In the genomic region with DNA sequence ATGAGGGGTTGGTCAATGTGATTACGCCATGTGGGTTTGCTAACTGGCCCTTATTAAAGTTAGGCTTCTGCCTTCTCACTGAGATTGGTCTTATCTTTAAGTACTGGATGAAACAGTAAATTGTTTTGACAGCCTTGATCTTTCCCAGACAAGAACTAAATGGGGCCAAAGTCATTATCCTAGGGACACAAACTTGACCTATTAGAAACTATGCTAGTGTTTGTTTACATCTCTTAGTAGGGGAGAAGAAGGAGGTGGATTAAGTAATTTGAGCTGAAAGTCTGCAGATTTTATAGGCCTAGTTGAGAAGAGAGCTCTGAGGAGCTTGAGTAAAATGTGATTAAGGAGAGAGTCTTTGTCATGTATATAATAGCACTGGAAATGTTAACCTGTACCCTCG, we compare ENCODE assay signal across 24 cellular contexts.
"Had no signal": no experiment of that assay in that cellular context is flagged by ENCODE, and none has a peak within 500 bp of the region (broad histone marks: within the 10 kb centered on the region; RNA-seq: fewer than 3 reads in every experiment).

No MANE protein-coding gene starts in this region.

- H3K27me3 ChIP-seq: body of pancreas, heart right ventricle, sigmoid colon, transverse colon had no signal

- H3K36me3 ChIP-seq: heart right ventricle, lower lobe of right lung, sigmoid colon, transverse colon had no signal

- H3K9me3 ChIP-seq: body of pancreas, lower lobe of right lung, sigmoid colon, transverse colon had no signal

- ATAC-seq: activated T-cell treated with anti-CD3 and anti-CD28 coated beads, Interleukin-2, amount 50 U/mL, for 72 hours; body of pancreas; heart right ventricle; left cardiac atrium; lower lobe of right lung; naive thymus-derived CD8-positive, alpha-beta T cell; stimulated activated memory B cell treated with anti-CD40 and anti-IgM and Interleukin-4, amounts not matched to agents 10 μg/mL and 1 μg/mL and 100 μg/mL, for 72 hours had no signal

- DNase-seq: activated CD4-positive, alpha-beta memory T cell treated with anti-CD3 and anti-CD28 coated beads for 36 hours; activated CD4-positive, alpha-beta T cell treated with anti-CD3 and anti-CD28 coated beads for 48 hours; activated effector memory CD4-positive, alpha-beta T cell treated with Interleukin-2 at 50 U/mL for 16 hours; activated naive CD4-positive, alpha-beta T cell treated with anti-CD3 and anti-CD28 coated beads, Interleukin-2, amount 10 ng/mL, durations not matched to agents 7 days and 5 days; activated T-cell treated with anti-CD3 and anti-CD28 coated beads, Interleukin-2, amount 50 U/mL, for 72 hours; anterior cingulate cortex; body of pancreas; foreskin fibroblast; heart right ventricle; islet precursor cell; left cardiac atrium; lower lobe of right lung; naive thymus-derived CD8-positive, alpha-beta T cell; retina; sigmoid colon; stimulated activated CD4-positive, alpha-beta T cell treated with anti-CD3 and anti-CD28 coated beads, Interleukin-15, amount 100 ng/mL, for 24 hours; transverse colon had no signal

- H3K4me2 ChIP-seq: smooth muscle cell had no signal

- H3K27ac ChIP-seq: body of pancreas, epithelial cell of prostate, heart right ventricle, lower lobe of right lung, sigmoid colon, transverse colon had no signal

- H3K9me3 Mint-ChIP-seq: activated naive CD4-positive, alpha-beta T cell treated with anti-CD3 and anti-CD28 coated beads, Interleukin-2, amount 10 ng/mL, durations not matched to agents 7 days and 5 days; activated T-cell treated with anti-CD3 and anti-CD28 coated beads, Interleukin-2, amount 50 U/mL, for 72 hours had no signal

- H3K4me1 Mint-ChIP-seq: activated naive CD4-positive, alpha-beta T cell treated with anti-CD3 and anti-CD28 coated beads, Interleukin-2, amount 10 ng/mL, durations not matched to agents 7 days and 5 days; naive thymus-derived CD8-positive, alpha-beta T cell; stimulated activated memory B cell treated with anti-CD40 and anti-IgM and Interleukin-4, amounts not matched to agents 10 μg/mL and 1 μg/mL and 100 μg/mL, for 72 hours had no signal

- H3K36me3 Mint-ChIP-seq: activated CD4-positive, alpha-beta memory T cell treated with anti-CD3 and anti-CD28 coated beads for 36 hours; activated naive CD4-positive, alpha-beta T cell treated with anti-CD3 and anti-CD28 coated beads, Interleukin-2, amount 10 ng/mL, durations not matched to agents 7 days and 5 days; naive thymus-derived CD8-positive, alpha-beta T cell; stimulated activated memory B cell treated with anti-CD40 and anti-IgM and Interleukin-4, amounts not matched to agents 10 μg/mL and 1 μg/mL and 100 μg/mL, for 72 hours had no signal

- FAIRE-seq: colon, urothelium cell line had no signal

- H3K4me3 Mint-ChIP-seq: activated CD4-positive, alpha-beta memory T cell treated with anti-CD3 and anti-CD28 coated beads for 36 hours; activated naive CD4-positive, alpha-beta T cell treated with anti-CD3 and anti-CD28 coated beads, Interleukin-2, amount 10 ng/mL, durations not matched to agents 7 days and 5 days; activated T-cell treated with anti-CD3 and anti-CD28 coated beads, Interleukin-2, amount 50 U/mL, for 72 hours; naive thymus-derived CD8-positive, alpha-beta T cell; stimulated activated memory B cell treated with anti-CD40 and anti-IgM and Interleukin-4, amounts not matched to agents 10 μg/mL and 1 μg/mL and 100 μg/mL, for 72 hours; T-helper 1 cell treated with Interleukin-12 subunit alpha and Interleukin-12 subunit beta and Interleukin-4 antibody, amounts not matched to agents 30 μg/mL and 1 μg/mL, for 36 hours had no signal

- H3K27ac Mint-ChIP-seq: activated CD4-positive, alpha-beta memory T cell treated with anti-CD3 and anti-CD28 coated beads for 36 hours; activated naive CD4-positive, alpha-beta T cell treated with anti-CD3 and anti-CD28 coated beads, Interleukin-2, amount 10 ng/mL, durations not matched to agents 7 days and 5 days; activated T-cell treated with anti-CD3 and anti-CD28 coated beads, Interleukin-2, amount 50 U/mL, for 72 hours; naive thymus-derived CD8-positive, alpha-beta T cell; progenitor cell of endocrine pancreas; stimulated activated memory B cell treated with anti-CD40 and anti-IgM and Interleukin-4, amounts not matched to agents 10 μg/mL and 1 μg/mL and 100 μg/mL, for 72 hours; T-helper 1 cell treated with Interleukin-12 subunit alpha and Interleukin-12 subunit beta and Interleukin-4 antibody, amounts not matched to agents 30 μg/mL and 1 μg/mL, for 36 hours had no signal

- H3K27me3 Mint-ChIP-seq: activated CD4-positive, alpha-beta memory T cell treated with anti-CD3 and anti-CD28 coated beads for 36 hours; activated naive CD4-positive, alpha-beta T cell treated with anti-CD3 and anti-CD28 coated beads, Interleukin-2, amount 10 ng/mL, durations not matched to agents 7 days and 5 days; naive thymus-derived CD8-positive, alpha-beta T cell; progenitor cell of endocrine pancreas; stimulated activated memory B cell treated with anti-CD40 and anti-IgM and Interleukin-4, amounts not matched to agents 10 μg/mL and 1 μg/mL and 100 μg/mL, for 72 hours had no signal

- H3K4me1 ChIP-seq: body of pancreas, heart right ventricle, lower lobe of right lung, transverse colon had no signal

- H3K4me3 ChIP-seq: body of pancreas, heart right ventricle, lower lobe of right lung, sigmoid colon, smooth muscle cell, transverse colon had no signal
